In the genomic region with DNA sequence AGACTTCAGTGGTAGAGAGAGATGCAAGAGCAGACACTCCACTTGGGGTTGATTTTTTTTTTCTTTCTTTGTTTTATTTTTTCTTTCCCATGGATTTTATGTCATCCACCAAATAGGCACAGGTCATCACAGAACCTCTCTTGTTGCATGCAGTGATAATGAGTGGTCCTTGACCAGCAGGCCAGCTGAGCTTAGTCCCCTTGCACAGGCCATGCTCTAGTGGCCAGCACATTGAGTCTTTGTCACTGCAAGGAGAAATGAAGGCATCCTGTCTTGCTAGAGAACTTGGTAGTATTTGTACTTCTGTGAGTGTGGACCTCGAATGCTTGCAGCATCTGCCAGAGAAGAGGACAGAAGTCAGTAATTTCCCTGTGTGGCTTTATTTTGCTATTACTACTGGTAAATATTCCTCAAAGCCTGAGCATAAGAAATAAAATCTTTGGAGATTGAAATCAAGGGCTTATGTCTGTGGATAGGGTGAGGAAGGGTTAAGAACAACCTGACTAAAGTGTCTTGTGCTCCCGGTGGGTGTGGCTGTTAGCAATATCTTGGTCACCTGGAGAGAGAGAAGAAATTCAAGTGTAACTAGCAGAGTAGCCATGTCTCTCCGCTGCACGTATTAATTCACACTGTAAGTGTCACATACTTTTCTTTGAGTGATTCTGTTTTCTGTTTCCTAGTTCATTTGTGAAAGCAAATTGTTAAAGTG, we compare ENCODE assay signal across 1 cellular context.
TF ChIP-seq lines count a peak whose summit lies in the region.

No MANE protein-coding gene starts in this region.

TF ChIP-seq in WTC11, 78 proteins besides CTCF, POLR2A, EP300 and RAD21 (continued from another document):
- TF ChIP-seq, protein P1, sequence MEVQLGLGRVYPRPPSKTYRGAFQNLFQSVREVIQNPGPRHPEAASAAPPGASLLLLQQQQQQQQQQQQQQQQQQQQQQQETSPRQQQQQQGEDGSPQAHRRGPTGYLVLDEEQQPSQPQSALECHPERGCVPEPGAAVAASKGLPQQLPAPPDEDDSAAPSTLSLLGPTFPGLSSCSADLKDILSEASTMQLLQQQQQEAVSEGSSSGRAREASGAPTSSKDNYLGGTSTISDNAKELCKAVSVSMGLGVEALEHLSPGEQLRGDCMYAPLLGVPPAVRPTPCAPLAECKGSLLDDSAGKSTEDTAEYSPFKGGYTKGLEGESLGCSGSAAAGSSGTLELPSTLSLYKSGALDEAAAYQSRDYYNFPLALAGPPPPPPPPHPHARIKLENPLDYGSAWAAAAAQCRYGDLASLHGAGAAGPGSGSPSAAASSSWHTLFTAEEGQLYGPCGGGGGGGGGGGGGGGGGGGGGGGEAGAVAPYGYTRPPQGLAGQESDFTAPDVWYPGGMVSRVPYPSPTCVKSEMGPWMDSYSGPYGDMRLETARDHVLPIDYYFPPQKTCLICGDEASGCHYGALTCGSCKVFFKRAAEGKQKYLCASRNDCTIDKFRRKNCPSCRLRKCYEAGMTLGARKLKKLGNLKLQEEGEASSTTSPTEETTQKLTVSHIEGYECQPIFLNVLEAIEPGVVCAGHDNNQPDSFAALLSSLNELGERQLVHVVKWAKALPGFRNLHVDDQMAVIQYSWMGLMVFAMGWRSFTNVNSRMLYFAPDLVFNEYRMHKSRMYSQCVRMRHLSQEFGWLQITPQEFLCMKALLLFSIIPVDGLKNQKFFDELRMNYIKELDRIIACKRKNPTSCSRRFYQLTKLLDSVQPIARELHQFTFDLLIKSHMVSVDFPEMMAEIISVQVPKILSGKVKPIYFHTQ (CRISPR knock-in tag; IDR thresholded peaks at IDR 0.05) = no peak
- TF ChIP-seq ZNF219 (CRISPR knock-in tag; IDR thresholded peaks at IDR 0.05; ENCODE audit: borderline replicate concordance) (no peak), TCF7 (CRISPR knock-in tag; IDR thresholded peaks at IDR 0.05; ENCODE audit: low read depth) (no peak), ZNF317 (CRISPR knock-in tag; IDR thresholded peaks at IDR 0.05; ENCODE audit: borderline replicate concordance, low read depth) (no peak), MXD4 (CRISPR knock-in tag; IDR thresholded peaks at IDR 0.05; ENCODE audit: borderline replicate concordance) (no peak), NR1H2 (CRISPR knock-in tag; IDR thresholded peaks at IDR 0.05) (no peak), TEAD4 (CRISPR knock-in tag; IDR thresholded peaks at IDR 0.05) (no peak), KAT7 (CRISPR knock-in tag; IDR thresholded peaks at IDR 0.05; ENCODE audit: borderline replicate concordance) (no peak), CREM (CRISPR knock-in tag; IDR thresholded peaks at IDR 0.05) (no peak), ZNF671 (CRISPR knock-in tag; IDR thresholded peaks at IDR 0.05) (no peak), IRF2 (CRISPR knock-in tag; IDR thresholded peaks at IDR 0.05; ENCODE audit: borderline replicate concordance, low read depth) (no peak), NFYB (CRISPR knock-in tag; conservative IDR thresholded peaks at IDR 0.05; ENCODE audit: low read depth) (no peak), SMAD4 (CRISPR knock-in tag; IDR thresholded peaks at IDR 0.05) (no peak)
- TF ChIP-seq, protein P2, sequence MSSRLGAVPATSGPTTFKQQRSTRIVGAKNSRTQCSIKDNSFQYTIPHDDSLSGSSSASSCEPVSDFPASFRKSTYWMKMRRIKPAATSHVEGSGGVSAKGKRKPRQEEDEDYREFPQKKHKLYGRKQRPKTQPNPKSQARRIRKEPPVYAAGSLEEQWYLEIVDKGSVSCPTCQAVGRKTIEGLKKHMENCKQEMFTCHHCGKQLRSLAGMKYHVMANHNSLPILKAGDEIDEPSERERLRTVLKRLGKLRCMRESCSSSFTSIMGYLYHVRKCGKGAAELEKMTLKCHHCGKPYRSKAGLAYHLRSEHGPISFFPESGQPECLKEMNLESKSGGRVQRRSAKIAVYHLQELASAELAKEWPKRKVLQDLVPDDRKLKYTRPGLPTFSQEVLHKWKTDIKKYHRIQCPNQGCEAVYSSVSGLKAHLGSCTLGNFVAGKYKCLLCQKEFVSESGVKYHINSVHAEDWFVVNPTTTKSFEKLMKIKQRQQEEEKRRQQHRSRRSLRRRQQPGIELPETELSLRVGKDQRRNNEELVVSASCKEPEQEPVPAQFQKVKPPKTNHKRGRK (CRISPR knock-in tag; IDR thresholded peaks at IDR 0.05; ENCODE audit: borderline replicate concordance) = no peak
- TF ChIP-seq, protein P3, sequence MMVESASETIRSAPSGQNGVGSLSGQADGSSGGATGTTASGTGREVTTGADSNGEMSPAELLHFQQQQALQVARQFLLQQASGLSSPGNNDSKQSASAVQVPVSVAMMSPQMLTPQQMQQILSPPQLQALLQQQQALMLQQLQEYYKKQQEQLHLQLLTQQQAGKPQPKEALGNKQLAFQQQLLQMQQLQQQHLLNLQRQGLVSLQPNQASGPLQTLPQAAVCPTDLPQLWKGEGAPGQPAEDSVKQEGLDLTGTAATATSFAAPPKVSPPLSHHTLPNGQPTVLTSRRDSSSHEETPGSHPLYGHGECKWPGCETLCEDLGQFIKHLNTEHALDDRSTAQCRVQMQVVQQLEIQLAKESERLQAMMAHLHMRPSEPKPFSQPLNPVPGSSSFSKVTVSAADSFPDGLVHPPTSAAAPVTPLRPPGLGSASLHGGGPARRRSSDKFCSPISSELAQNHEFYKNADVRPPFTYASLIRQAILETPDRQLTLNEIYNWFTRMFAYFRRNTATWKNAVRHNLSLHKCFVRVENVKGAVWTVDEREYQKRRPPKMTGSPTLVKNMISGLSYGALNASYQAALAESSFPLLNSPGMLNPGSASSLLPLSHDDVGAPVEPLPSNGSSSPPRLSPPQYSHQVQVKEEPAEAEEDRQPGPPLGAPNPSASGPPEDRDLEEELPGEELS (CRISPR knock-in tag; IDR thresholded peaks at IDR 0.05) = no peak
- TF ChIP-seq, protein P4, sequence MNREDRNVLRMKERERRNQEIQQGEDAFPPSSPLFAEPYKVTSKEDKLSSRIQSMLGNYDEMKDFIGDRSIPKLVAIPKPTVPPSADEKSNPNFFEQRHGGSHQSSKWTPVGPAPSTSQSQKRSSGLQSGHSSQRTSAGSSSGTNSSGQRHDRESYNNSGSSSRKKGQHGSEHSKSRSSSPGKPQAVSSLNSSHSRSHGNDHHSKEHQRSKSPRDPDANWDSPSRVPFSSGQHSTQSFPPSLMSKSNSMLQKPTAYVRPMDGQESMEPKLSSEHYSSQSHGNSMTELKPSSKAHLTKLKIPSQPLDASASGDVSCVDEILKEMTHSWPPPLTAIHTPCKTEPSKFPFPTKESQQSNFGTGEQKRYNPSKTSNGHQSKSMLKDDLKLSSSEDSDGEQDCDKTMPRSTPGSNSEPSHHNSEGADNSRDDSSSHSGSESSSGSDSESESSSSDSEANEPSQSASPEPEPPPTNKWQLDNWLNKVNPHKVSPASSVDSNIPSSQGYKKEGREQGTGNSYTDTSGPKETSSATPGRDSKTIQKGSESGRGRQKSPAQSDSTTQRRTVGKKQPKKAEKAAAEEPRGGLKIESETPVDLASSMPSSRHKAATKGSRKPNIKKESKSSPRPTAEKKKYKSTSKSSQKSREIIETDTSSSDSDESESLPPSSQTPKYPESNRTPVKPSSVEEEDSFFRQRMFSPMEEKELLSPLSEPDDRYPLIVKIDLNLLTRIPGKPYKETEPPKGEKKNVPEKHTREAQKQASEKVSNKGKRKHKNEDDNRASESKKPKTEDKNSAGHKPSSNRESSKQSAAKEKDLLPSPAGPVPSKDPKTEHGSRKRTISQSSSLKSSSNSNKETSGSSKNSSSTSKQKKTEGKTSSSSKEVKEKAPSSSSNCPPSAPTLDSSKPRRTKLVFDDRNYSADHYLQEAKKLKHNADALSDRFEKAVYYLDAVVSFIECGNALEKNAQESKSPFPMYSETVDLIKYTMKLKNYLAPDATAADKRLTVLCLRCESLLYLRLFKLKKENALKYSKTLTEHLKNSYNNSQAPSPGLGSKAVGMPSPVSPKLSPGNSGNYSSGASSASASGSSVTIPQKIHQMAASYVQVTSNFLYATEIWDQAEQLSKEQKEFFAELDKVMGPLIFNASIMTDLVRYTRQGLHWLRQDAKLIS (CRISPR knock-in tag; IDR thresholded peaks at IDR 0.05; ENCODE audit: borderline replicate concordance) = no peak
